21 cellular contexts compared by ENCODE assay signal in genomic region chr3:45739944-45740343, GRCh38. TPM values are rescaled to one million over a fixed set of nuclear protein-coding genes. Genes with fewer than 3 reads are reported as not detected.
DNase-seq lines count a peak whose midpoint lies in the region; ATAC-seq and TF ChIP-seq lines count a peak whose summit lies in the region.
"Had no signal": no experiment of that assay in that cellular context is flagged by ENCODE, and none has a peak within 500 bp of the region (broad histone marks: within the 10 kb centered on the region; RNA-seq: fewer than 3 reads in every experiment).

No MANE protein-coding gene starts in this region.

- DNase-seq in activated naive CD8-positive, alpha-beta T cell treated with anti-CD3 and anti-CD28 coated beads for 36 hours: no peak
- DNase-seq in T-cell (no peak), glutamatergic neuron (no peak), esophagus squamous epithelium (lab: John Stamatoyannopoulos, UW) (no peak), osteocyte (ENCODE audit: extremely low spot score, unreplicated experiment) (no peak)
- no peak for DNase-seq in stimulated activated naive B cell treated with anti-CD40 and anti-IgM and Interleukin-4, amounts not matched to agents 10 μg/mL and 1 μg/mL and 100 μg/mL, for 72 hours
- DNase-seq: activated B cell treated with CpG ODN at 0.5 μM for 24 hours; activated CD4-positive, alpha-beta T cell treated with anti-CD3 and anti-CD28 coated beads, Interleukin-2, amount 50 U/mL, for 4 hours; activated naive CD4-positive, alpha-beta T cell treated with Interleukin-2 at 50 U/mL for 16 hours; activated T-cell treated with anti-CD3 and anti-CD28 coated beads, Interleukin-2, amount 50 U/mL, for 4 hours; Calu3; IMR-90; mesenchymal stem cell; NCI-H2081 treated with DMSO at 0.1 percent for 48 hours; NCI-H82; ovary had no signal

- peaks cover 5 to 99% (median 22%) of the 10 kb centered on the region in 3 donors for H3K36me3 ChIP-seq in esophagus squamous epithelium
- H3K36me3 ChIP-seq: ovary had no signal

- no peaks in the 10 kb centered on the region for H3K27me3 Mint-ChIP-seq in activated naive CD8-positive, alpha-beta T cell
- no peaks in the 10 kb centered on the region for H3K27me3 Mint-ChIP-seq in activated naive CD8-positive, alpha-beta T cell treated with anti-CD3 and anti-CD28 coated beads for 36 hours
- no peaks in the 10 kb centered on the region for H3K27me3 Mint-ChIP-seq in T-cell
- no peaks in the 10 kb centered on the region for H3K27me3 Mint-ChIP-seq in glutamatergic neuron (ENCODE audit: unreplicated experiment)
- no peaks in the 10 kb centered on the region for H3K27me3 Mint-ChIP-seq in stimulated activated naive B cell treated with anti-CD40 and anti-IgM and Interleukin-4, amounts not matched to agents 10 μg/mL and 1 μg/mL and 100 μg/mL, for 72 hours
- H3K27me3 Mint-ChIP-seq in osteocyte (ENCODE audit: unreplicated experiment): no peaks in the 10 kb centered on the region
- H3K27me3 Mint-ChIP-seq: activated B cell treated with CpG ODN at 0.5 μM for 24 hours had no signal

- H3K27me3 ChIP-seq in esophagus squamous epithelium: no peaks in the 10 kb centered on the region
- H3K27me3 ChIP-seq: ascending aorta, ovary had no signal

- no peak overlapping the region for H3K4me3 ChIP-seq in esophagus squamous epithelium
- H3K4me3 ChIP-seq: ascending aorta, ovary had no signal

- H3K4me1 ChIP-seq in esophagus squamous epithelium: no peaks in the 10 kb centered on the region
- H3K4me1 ChIP-seq: ascending aorta had no signal

- intact Hi-C loops in esophagus squamous epithelium (cut with DNase I): no loop called here

- peaks cover 27% of the 10 kb centered on the region for H3K36me3 Mint-ChIP-seq in activated naive CD8-positive, alpha-beta T cell
- peaks cover 37% of the 10 kb centered on the region for H3K36me3 Mint-ChIP-seq in activated naive CD8-positive, alpha-beta T cell treated with anti-CD3 and anti-CD28 coated beads for 36 hours
- H3K36me3 Mint-ChIP-seq in T-cell (peaks cover 67% of the 10 kb centered on the region), glutamatergic neuron (ENCODE audit: unreplicated experiment) (peaks cover 4% of the 10 kb centered on the region), osteocyte (ENCODE audit: unreplicated experiment) (peaks cover 70% of the 10 kb centered on the region)
- H3K36me3 Mint-ChIP-seq in stimulated activated naive B cell treated with anti-CD40 and anti-IgM and Interleukin-4, amounts not matched to agents 10 μg/mL and 1 μg/mL and 100 μg/mL, for 72 hours: peaks cover 31 to 59% of the 10 kb centered on the region in 2 donors

- no peaks in the 10 kb centered on the region for H3K9me3 Mint-ChIP-seq in activated naive CD8-positive, alpha-beta T cell (ENCODE audit: low read depth)
- no peaks in the 10 kb centered on the region for H3K9me3 Mint-ChIP-seq in activated naive CD8-positive, alpha-beta T cell treated with anti-CD3 and anti-CD28 coated beads for 36 hours
- H3K9me3 Mint-ChIP-seq in T-cell: no peaks in the 10 kb centered on the region
- H3K9me3 Mint-ChIP-seq in glutamatergic neuron (ENCODE audit: unreplicated experiment): no peaks in the 10 kb centered on the region
- H3K9me3 Mint-ChIP-seq in stimulated activated naive B cell treated with anti-CD40 and anti-IgM and Interleukin-4, amounts not matched to agents 10 μg/mL and 1 μg/mL and 100 μg/mL, for 72 hours: no peaks in the 10 kb centered on the region
- no peaks in the 10 kb centered on the region for H3K9me3 Mint-ChIP-seq in osteocyte (ENCODE audit: unreplicated experiment)
- H3K9me3 Mint-ChIP-seq: activated B cell treated with CpG ODN at 0.5 μM for 24 hours; activated T-cell treated with anti-CD3 and anti-CD28 coated beads, Interleukin-2, amount 50 U/mL, for 4 hours had no signal

- no peak for TF ChIP-seq POLR2A in esophagus squamous epithelium (IDR thresholded peaks at IDR 0.05)

- H3K27ac Mint-ChIP-seq in activated naive CD8-positive, alpha-beta T cell: peak overlapping the region; percentile 36
- no peak overlapping the region for H3K27ac Mint-ChIP-seq in activated naive CD8-positive, alpha-beta T cell treated with anti-CD3 and anti-CD28 coated beads for 36 hours
- H3K27ac Mint-ChIP-seq in T-cell: peak overlapping the region; percentile 11 to 34
- peak overlapping the region; percentile 17 for H3K27ac Mint-ChIP-seq in glutamatergic neuron (ENCODE audit: unreplicated experiment)
- H3K27ac Mint-ChIP-seq in stimulated activated naive B cell treated with anti-CD40 and anti-IgM and Interleukin-4, amounts not matched to agents 10 μg/mL and 1 μg/mL and 100 μg/mL, for 72 hours: peak overlapping the region; percentile 42
- no peak overlapping the region for H3K27ac Mint-ChIP-seq in osteocyte (ENCODE audit: unreplicated experiment)
- H3K27ac Mint-ChIP-seq: activated B cell treated with CpG ODN at 0.5 μM for 24 hours had no signal

- CTCF ChIA-PET in T-cell (lab: Charles Lee): no interaction called here

- 86 to 89% methylated on average over 2 of the region's 2 CpGs for WGBS in esophagus squamous epithelium, 2 donors

- no peak overlapping the region for H3K27ac ChIP-seq in esophagus squamous epithelium
- H3K27ac ChIP-seq: ascending aorta, HL-60, ovary had no signal

- H3K4me3 Mint-ChIP-seq in activated naive CD8-positive, alpha-beta T cell: no peak overlapping the region
- no peak overlapping the region for H3K4me3 Mint-ChIP-seq in activated naive CD8-positive, alpha-beta T cell treated with anti-CD3 and anti-CD28 coated beads for 36 hours
- H3K4me3 Mint-ChIP-seq in T-cell (no peak overlapping the region), glutamatergic neuron (ENCODE audit: unreplicated experiment) (peak overlapping the region; percentile 14), osteocyte (ENCODE audit: unreplicated experiment) (no peak overlapping the region)
- H3K4me3 Mint-ChIP-seq in stimulated activated naive B cell treated with anti-CD40 and anti-IgM and Interleukin-4, amounts not matched to agents 10 μg/mL and 1 μg/mL and 100 μg/mL, for 72 hours: no peak overlapping the region
- H3K4me3 Mint-ChIP-seq: activated B cell treated with CpG ODN at 0.5 μM for 24 hours; activated T-cell treated with anti-CD3 and anti-CD28 coated beads, Interleukin-2, amount 50 U/mL, for 4 hours had no signal

- H3K9me3 ChIP-seq in esophagus squamous epithelium: no peaks in the 10 kb centered on the region
- H3K9me3 ChIP-seq: ascending aorta, ovary had no signal

- H3K4me1 Mint-ChIP-seq in activated naive CD8-positive, alpha-beta T cell (ENCODE audit: low read depth): peaks cover 31% of the 10 kb centered on the region
- H3K4me1 Mint-ChIP-seq in activated naive CD8-positive, alpha-beta T cell treated with anti-CD3 and anti-CD28 coated beads for 36 hours: peaks cover 38% of the 10 kb centered on the region
- peaks cover 34 to 42% (median 38%) of the 10 kb centered on the region in 3 donors for H3K4me1 Mint-ChIP-seq in T-cell
- peaks cover 15% of the 10 kb centered on the region for H3K4me1 Mint-ChIP-seq in glutamatergic neuron (ENCODE audit: low read depth, unreplicated experiment)
- peaks cover 15 to 21% of the 10 kb centered on the region in 2 donors for H3K4me1 Mint-ChIP-seq in stimulated activated naive B cell treated with anti-CD40 and anti-IgM and Interleukin-4, amounts not matched to agents 10 μg/mL and 1 μg/mL and 100 μg/mL, for 72 hours
- peaks cover 5% of the 10 kb centered on the region for H3K4me1 Mint-ChIP-seq in osteocyte (ENCODE audit: unreplicated experiment)

- ATAC-seq in T-cell (replicated peaks in 1 of 4): no peak
- ATAC-seq in stimulated activated naive B cell treated with anti-CD40 and anti-IgM and Interleukin-4, amounts not matched to agents 10 μg/mL and 1 μg/mL and 100 μg/mL, for 72 hours (replicated peaks): no peak
- no peak for ATAC-seq in HG03196 (IDR thresholded peaks at IDR 0.05; ENCODE audit: unreplicated experiment)
- ATAC-seq: activated T-cell treated with anti-CD3 and anti-CD28 coated beads, Interleukin-2, amount 50 U/mL, for 4 hours had no signal

- POLR2A ChIA-PET in T-cell (lab: Charles Lee): no interaction called here

- TF ChIP-seq CTCF in glutamatergic neuron (IDR thresholded peaks at IDR 0.05; ENCODE audit: partially characterized antibody, unreplicated experiment) (no peak), esophagus squamous epithelium (IDR thresholded peaks at IDR 0.05) (no peak), osteocyte (IDR thresholded peaks at IDR 0.05) (no peak)

RNA-seq across cellular contexts. Expression of gene SACM1L, which starts 50.7 kb away (rescaled TPM):
- total RNA-seq in activated naive CD8-positive, alpha-beta T cell treated with anti-CD3 and anti-CD28 coated beads for 36 hours: 100 to 1,000 TPM in 1 of 2 experiments, 10 to 100 TPM in 1; 99.3 to 101 TPM
- total RNA-seq in T-cell (10 to 100 TPM; 62.8 to 81.5 (median 69.1) TPM), glutamatergic neuron (ENCODE audit: unreplicated experiment) (59.2 TPM), esophagus squamous epithelium (10 to 100 TPM; 22.7 to 42.2 (median 27.2) TPM), osteocyte (38.3 and 40.8 TPM in 2 replicates)

RNA-seq across cellular contexts. Expression of gene SLC6A20, which starts 56.4 kb away (rescaled TPM):
- total RNA-seq in activated naive CD8-positive, alpha-beta T cell treated with anti-CD3 and anti-CD28 coated beads for 36 hours: not detected
- total RNA-seq in T-cell (under 1 TPM in 4 of 5 donors, not detected in 1; 0.12 to 0.44 (median 0.24) TPM), glutamatergic neuron (ENCODE audit: unreplicated experiment) (not detected), esophagus squamous epithelium (under 1 TPM in 3 of 4 donors, not detected in 1; 0.04 to 0.32 (median 0.19) TPM), osteocyte (not detected in 2 replicates)
- total RNA-seq: activated B cell treated with CpG ODN at 0.5 μM for 24 hours; activated T-cell treated with anti-CD3 and anti-CD28 coated beads, Interleukin-2, amount 50 U/mL, for 4 hours; ascending aorta; dermis microvascular lymphatic vessel endothelial cell; IMR-90 had no signal

Comparison
In these comparisons a context has a peak if more than half of its experiments do, and no peak if none do; other contexts are left out.
1. H3K27ac Mint-ChIP-seq: peak in activated naive CD8-positive, alpha-beta T cell (single experiment), T-cell (2 of 2), glutamatergic neuron (single experiment) and stimulated activated naive B cell treated with anti-CD40 and anti-IgM and Interleukin-4, amounts not matched to agents 10 μg/mL and 1 μg/mL and 100 μg/mL, for 72 hours (single experiment); none in activated naive CD8-positive, alpha-beta T cell treated with anti-CD3 and anti-CD28 coated beads for 36 hours (single experiment) and osteocyte (single experiment).